ENCODE assay signal across 11 cellular contexts in genomic region chr4:85741921-85742591, GRCh38.
DNase-seq lines count a peak whose midpoint lies in the region; ATAC-seq and TF ChIP-seq lines count a peak whose summit lies in the region.
"Had no signal": no experiment of that assay in that cellular context is flagged by ENCODE, and none has a peak within 500 bp of the region (broad histone marks: within the 10 kb centered on the region; RNA-seq: fewer than 3 reads in every experiment).

No MANE protein-coding gene starts in this region.

- no peaks in the 10 kb centered on the region for H3K36me3 Mint-ChIP-seq in glutamatergic neuron (ENCODE audit: unreplicated experiment)

- peak overlapping the region; percentile 85 for H3K27ac Mint-ChIP-seq in glutamatergic neuron (ENCODE audit: unreplicated experiment)

- H3K18ac ChIP-seq in IMR-90 (ENCODE audit: low read depth, low read length), result no peak overlapping the region

- peak overlapping the region; percentile 73; the same call in 1 of the 2 replicates for H2BK20ac ChIP-seq in IMR-90 (ENCODE audit: low read depth, low read length)

- H3K9me3 ChIP-seq in IMR-90 (ENCODE audit: control insufficient read depth, insufficient read depth, low read length) (no peaks in the 10 kb centered on the region), OCI-LY1 (ENCODE audit: low read length) (no peaks in the 10 kb centered on the region), sigmoid colon (no peaks in the 10 kb centered on the region)
- H3K9me3 ChIP-seq: mucosa of descending colon had no signal

- 80% methylated on average over 1 of the region's 5 CpGs; no CpG with 5 or more reads in 1 of the 2 experiments for WGBS in IMR-90 (ENCODE audit: extremely low coverage in 2 of 2, insufficient read length in 1 of 2), 2 experiments
- WGBS in sigmoid colon, 2 donors, result 89 to 91% methylated on average over 5 of the region's 5 CpGs

- H3K27ac ChIP-seq in IMR-90 (ENCODE audit: insufficient read depth, low read length), result no peak overlapping the region
- H3K27ac ChIP-seq in OCI-LY1 (ENCODE audit: low read depth, low read length, poor library complexity, severe bottlenecking), result peak overlapping the region; percentile 77
- no peak overlapping the region for H3K27ac ChIP-seq in sigmoid colon

- peak overlapping the region; percentile 49 for H2BK120ac ChIP-seq in IMR-90 (ENCODE audit: low read depth, low read length)

- no peak overlapping the region for H3K23ac ChIP-seq in IMR-90 (ENCODE audit: low read depth, low read length)

- no peaks in the 10 kb centered on the region for H3K9me2 ChIP-seq in OCI-LY1 (ENCODE audit: low read depth, low read length)

- intact Hi-C loops in IMR-90 (cut with micrococcal nuclease) (loop anchor here (5.0 kb wide), 1 partner anchor 270 kb away; no protein-coding TSS in a partner anchor), sigmoid colon (cut with DNase I) (no loop called here)

- no peak for TF ChIP-seq POLR2A in IMR-90 (IDR thresholded peaks at IDR 0.05; ENCODE audit: low read depth, low read length)
- no peak for TF ChIP-seq POLR2A in sigmoid colon (IDR thresholded peaks at IDR 0.05)

- ATAC-seq in IMR-90 (ENCODE audit: low read depth) (no peak), GM18873 (IDR thresholded peaks at IDR 0.05; ENCODE audit: low FRiP score, unreplicated experiment) (no peak), GM18870 (IDR thresholded peaks at IDR 0.05; ENCODE audit: unreplicated experiment) (no peak)
- ATAC-seq: mucosa of descending colon had no signal

- H2AK5ac ChIP-seq in IMR-90 (ENCODE audit: low read depth, low read length), result peak overlapping the region; percentile 77

- H3K14ac ChIP-seq in IMR-90 (replicated peaks; ENCODE audit: low read depth, low read length), result 0 out of 2 replicates have a peak overlapping the region, but pooled peaks have one; percentile 29

- peaks cover 21% of the 10 kb centered on the region for H3K79me2 ChIP-seq in OCI-LY1 (ENCODE audit: insufficient read depth, low read length)

- H3K4me3 ChIP-seq in IMR-90 (ENCODE audit: insufficient read depth, low read depth, low read length), result no peak overlapping the region
- H3K4me3 ChIP-seq in OCI-LY1 (ENCODE audit: low read depth, low read length, poor library complexity, severe bottlenecking), result no peak overlapping the region
- H3K4me3 ChIP-seq in sigmoid colon, result no peak overlapping the region
- H3K4me3 ChIP-seq: mucosa of descending colon had no signal

- DNase-seq in IMR-90 (no peak), glutamatergic neuron (peak; percentile 32), sigmoid colon (peak; percentile 70), GM03348 (ENCODE audit: low spot score) (no peak)
- no peak for DNase-seq in stimulated activated CD4-positive, alpha-beta T cell treated with anti-CD3 and anti-CD28 coated beads, Interleukin-2, amount 100 ng/mL, for 48 hours
- DNase-seq: DMS79 treated with DMSO at 0.1 percent for 48 hours, foreskin keratinocyte had no signal

- no peak overlapping the region for H2BK5ac ChIP-seq in IMR-90 (ENCODE audit: low read depth, low read length, poor library complexity, severe bottlenecking)

- H3K4me2 ChIP-seq in IMR-90 (ENCODE audit: low read depth, low read length) (no peak overlapping the region), OCI-LY1 (ENCODE audit: low read length) (peak overlapping the region; percentile 22; the same call in 1 of the 2 replicates)

- no peaks in the 10 kb centered on the region for H4K20me1 ChIP-seq in IMR-90 (ENCODE audit: insufficient read depth, low read length)
- H4K20me1 ChIP-seq in OCI-LY1 (ENCODE audit: insufficient read depth, low read length), result no peaks in the 10 kb centered on the region

- in situ Hi-C loops in IMR-90 (cut with MboI; ENCODE audit: low sequenced_read_pairs), result loop anchor here (5.0 kb wide), 1 partner anchor 595 kb away; no protein-coding TSS in a partner anchor

- no peaks in the 10 kb centered on the region for H3K79me1 ChIP-seq in IMR-90 (ENCODE audit: low read depth in 1 of 2, low read length in 2 of 2)

- no TSS peak for BruUV-seq in IMR-90 (replicated peaks; lab: Mats Ljungman, UMichigan)

- peaks cover 7% of the 10 kb centered on the region for H3K9me1 ChIP-seq in IMR-90 (ENCODE audit: insufficient read depth, low read length)

- CTCF ChIA-PET in IMR-90 (lab: Yijun Ruan, JAX), result no interaction called here

- TF ChIP-seq CTCF in IMR-90 (conservative IDR thresholded peaks at IDR 0.05; ENCODE audit: low read depth, low read length) (no peak), OCI-LY1 (IDR thresholded peaks at IDR 0.05; ENCODE audit: low read length) (no peak), glutamatergic neuron (IDR thresholded peaks at IDR 0.05; ENCODE audit: partially characterized antibody, unreplicated experiment) (no peak), sigmoid colon (IDR thresholded peaks at IDR 0.05) (no peak)

- peak overlapping the region; percentile 43 for H2AK9ac ChIP-seq in IMR-90 (replicated peaks; ENCODE audit: low read depth, low read length, poor library complexity)

- POLR2A ChIA-PET in IMR-90 (lab: Charles Lee; ENCODE audit: unreplicated experiment), result no interaction called here

- no peak for TF ChIP-seq EP300 in sigmoid colon (IDR thresholded peaks at IDR 0.05)

- H4K8ac ChIP-seq in IMR-90 (ENCODE audit: low read depth in 2 of 2, low read length in 2 of 2), result peak overlapping the region; percentile 2 to 47; a peak in 2 of 4 replicates

- TF ChIP-seq RAD21 in IMR-90 (IDR thresholded peaks at IDR 0.05; ENCODE audit: low read length), result no peak

- no peak overlapping the region for H4K5ac ChIP-seq in IMR-90 (ENCODE audit: low read depth, low read length)

- peaks cover 4% of the 10 kb centered on the region for H3K9me3 Mint-ChIP-seq in glutamatergic neuron (ENCODE audit: unreplicated experiment)

- H3K4me1 Mint-ChIP-seq in glutamatergic neuron (ENCODE audit: low read depth, unreplicated experiment), result peaks cover 9% of the 10 kb centered on the region

- H3K4ac ChIP-seq in IMR-90 (ENCODE audit: low read depth, low read length), result peak overlapping the region; percentile 57

- no peak overlapping the region for H3K56ac ChIP-seq in IMR-90 (ENCODE audit: extremely low read depth, insufficient read depth, low read length)

- dilution Hi-C loops in IMR-90 (cut with HindIII; ENCODE audit: low sequenced_read_pairs, unreplicated experiment), result no loop called here

- H3K36me3 ChIP-seq in IMR-90 (ENCODE audit: control insufficient read depth, insufficient read depth, low read length), result no peaks in the 10 kb centered on the region
- H3K36me3 ChIP-seq in OCI-LY1 (ENCODE audit: insufficient read depth, low read length), result peaks cover 7% of the 10 kb centered on the region
- no peaks in the 10 kb centered on the region for H3K36me3 ChIP-seq in sigmoid colon

- no peaks in the 10 kb centered on the region for H3K27me3 Mint-ChIP-seq in glutamatergic neuron (ENCODE audit: unreplicated experiment)

- no peaks in the 10 kb centered on the region for H3K27me3 ChIP-seq in IMR-90 (ENCODE audit: control insufficient read depth, insufficient read depth, low read length)
- no peaks in the 10 kb centered on the region for H3K27me3 ChIP-seq in OCI-LY1 (ENCODE audit: insufficient read depth, low read length)
- H3K27me3 ChIP-seq in sigmoid colon, result no peaks in the 10 kb centered on the region
- H3K27me3 ChIP-seq: foreskin keratinocyte had no signal

- H3K4me1 ChIP-seq in IMR-90 (ENCODE audit: control insufficient read depth, insufficient read depth, low read length), result peaks cover 2% of the 10 kb centered on the region; the same call in 1 of the 2 replicates
- peaks cover 94% of the 10 kb centered on the region for H3K4me1 ChIP-seq in OCI-LY1 (ENCODE audit: insufficient read depth, low read length, severe bottlenecking)
- no peaks in the 10 kb centered on the region for H3K4me1 ChIP-seq in sigmoid colon

- H4K91ac ChIP-seq in IMR-90 (ENCODE audit: insufficient read depth, low read depth, low read length), result peak overlapping the region; percentile 55

- H3F3A ChIP-seq in OCI-LY1 (ENCODE audit: insufficient read depth, low read length), result peaks cover 9% of the 10 kb centered on the region; the same call in 1 of the 2 replicates

- H3K9ac ChIP-seq in IMR-90 (ENCODE audit: low read depth, low read length), result no peak overlapping the region
- peak overlapping the region; percentile 46; the same call in 1 of the 2 replicates for H3K9ac ChIP-seq in OCI-LY1 (ENCODE audit: low read length)

- H2AFZ ChIP-seq in IMR-90 (replicated peaks; ENCODE audit: low read length, poor library complexity) (peak overlapping the region; percentile 38), OCI-LY1 (ENCODE audit: low read length) (no peak overlapping the region)

- H2BK15ac ChIP-seq in IMR-90 (ENCODE audit: low read depth, low read length), result peak overlapping the region; percentile 66; the same call in 1 of the 3 replicates

- no peak overlapping the region for H3K4me3 Mint-ChIP-seq in glutamatergic neuron (ENCODE audit: unreplicated experiment)

TF ChIP-seq in IMR-90, 13 proteins besides CTCF, POLR2A, EP300 and RAD21:
- TF ChIP-seq MAZ (IDR thresholded peaks at IDR 0.05; ENCODE audit: borderline replicate concordance, low read depth, low read length), result no peak
- no peak for TF ChIP-seq RCOR1 (IDR thresholded peaks at IDR 0.05; ENCODE audit: insufficient replicate concordance, low read length)
- TF ChIP-seq FOS (IDR thresholded peaks at IDR 0.05; ENCODE audit: low read depth, low read length), result no peak
TF ChIP-seq in IMR-90: peak in this region for 0.

Comparison
In these comparisons a context has a peak if more than half of its experiments do, and no peak if none do; other contexts are left out.
1. DNase-seq: peak in glutamatergic neuron (single experiment) and sigmoid colon (single experiment); none in IMR-90 (single experiment), stimulated activated CD4-positive, alpha-beta T cell treated with anti-CD3 and anti-CD28 coated beads, Interleukin-2, amount 100 ng/mL, for 48 hours (0 of 2) and GM03348 (single experiment).